14 cellular contexts compared by ENCODE assay signal in genomic region chr5:107092695-107093094, GRCh38.
"Had no signal": no experiment of that assay in that cellular context is flagged by ENCODE, and none has a peak within 500 bp of the region (broad histone marks: within the 10 kb centered on the region; RNA-seq: fewer than 3 reads in every experiment).

No MANE protein-coding gene starts in this region.

- H3K27me3 Mint-ChIP-seq: activated CD8-positive, alpha-beta memory T cell treated with anti-CD3 and anti-CD28 coated beads, Interleukin-2, amount 10 ng/mL, durations not matched to agents 7 days and 5 days; activated naive CD8-positive, alpha-beta T cell treated with anti-CD3 and anti-CD28 coated beads for 36 hours; activated T-cell treated with anti-CD3 and anti-CD28 coated beads, Interleukin-2, amount 50 U/mL, for 24 hours had no signal

- DNase-seq: activated CD4-positive, alpha-beta T cell treated with anti-CD3 and anti-CD28 coated beads for 1 hour; activated CD4-positive, alpha-beta T cell treated with anti-CD3 and anti-CD28 coated beads, Interleukin-2, amount 50 U/mL, for 48 hours; activated CD8-positive, alpha-beta memory T cell treated with anti-CD3 and anti-CD28 coated beads, Interleukin-2, amount 10 ng/mL, durations not matched to agents 7 days and 5 days; activated gamma-delta T cell; activated naive CD8-positive, alpha-beta T cell treated with anti-CD3 and anti-CD28 coated beads for 36 hours; activated T-cell treated with anti-CD3 and anti-CD28 coated beads, Interleukin-2, amount 50 U/mL, for 24 hours; anterior cingulate cortex; immature natural killer cell; mucosa of descending colon; natural killer cell; right cardiac atrium; tibial artery had no signal

- H3K36me3 ChIP-seq: tibial artery had no signal

- H3K27me3 ChIP-seq: tibial artery had no signal

- H3K9me3 ChIP-seq: mucosa of descending colon had no signal

- H3K27ac Mint-ChIP-seq: activated CD8-positive, alpha-beta memory T cell treated with anti-CD3 and anti-CD28 coated beads, Interleukin-2, amount 10 ng/mL, durations not matched to agents 7 days and 5 days; activated naive CD8-positive, alpha-beta T cell treated with anti-CD3 and anti-CD28 coated beads for 36 hours; activated T-cell treated with anti-CD3 and anti-CD28 coated beads, Interleukin-2, amount 50 U/mL, for 24 hours; immature natural killer cell; natural killer cell; stimulated activated effector memory CD8-positive, alpha-beta T cell treated with anti-CD3 and anti-CD28 coated beads, Interleukin-12 subunit alpha, Interleukin-12 subunit beta, amount 100 ng/mL, for 72 hours had no signal

- H3K4me3 ChIP-seq: mucosa of descending colon, smooth muscle cell, tibial artery had no signal

- H3K36me3 Mint-ChIP-seq: activated CD8-positive, alpha-beta memory T cell treated with anti-CD3 and anti-CD28 coated beads, Interleukin-2, amount 10 ng/mL, durations not matched to agents 7 days and 5 days; activated naive CD8-positive, alpha-beta T cell treated with anti-CD3 and anti-CD28 coated beads for 36 hours; immature natural killer cell; natural killer cell; stimulated activated effector memory CD8-positive, alpha-beta T cell treated with anti-CD3 and anti-CD28 coated beads, Interleukin-12 subunit alpha, Interleukin-12 subunit beta, amount 100 ng/mL, for 72 hours had no signal

- ATAC-seq: activated CD8-positive, alpha-beta memory T cell treated with anti-CD3 and anti-CD28 coated beads, Interleukin-2, amount 10 ng/mL, durations not matched to agents 7 days and 5 days; mucosa of descending colon; natural killer cell; right cardiac atrium; stimulated activated effector memory CD8-positive, alpha-beta T cell treated with anti-CD3 and anti-CD28 coated beads, Interleukin-12 subunit alpha, Interleukin-12 subunit beta, amount 100 ng/mL, for 72 hours had no signal

- H3K27ac ChIP-seq: tibial artery had no signal

- H3K4me1 Mint-ChIP-seq: activated CD8-positive, alpha-beta memory T cell treated with anti-CD3 and anti-CD28 coated beads, Interleukin-2, amount 10 ng/mL, durations not matched to agents 7 days and 5 days; activated naive CD8-positive, alpha-beta T cell treated with anti-CD3 and anti-CD28 coated beads for 36 hours; immature natural killer cell; natural killer cell; stimulated activated effector memory CD8-positive, alpha-beta T cell treated with anti-CD3 and anti-CD28 coated beads, Interleukin-12 subunit alpha, Interleukin-12 subunit beta, amount 100 ng/mL, for 72 hours had no signal

- H3K4me3 Mint-ChIP-seq: activated CD8-positive, alpha-beta memory T cell treated with anti-CD3 and anti-CD28 coated beads, Interleukin-2, amount 10 ng/mL, durations not matched to agents 7 days and 5 days; activated naive CD8-positive, alpha-beta T cell treated with anti-CD3 and anti-CD28 coated beads for 36 hours; activated T-cell treated with anti-CD3 and anti-CD28 coated beads, Interleukin-2, amount 50 U/mL, for 24 hours; immature natural killer cell; natural killer cell; stimulated activated effector memory CD8-positive, alpha-beta T cell treated with anti-CD3 and anti-CD28 coated beads, Interleukin-12 subunit alpha, Interleukin-12 subunit beta, amount 100 ng/mL, for 72 hours had no signal

- H3K9me3 Mint-ChIP-seq: natural killer cell; stimulated activated effector memory CD8-positive, alpha-beta T cell treated with anti-CD3 and anti-CD28 coated beads, Interleukin-12 subunit alpha, Interleukin-12 subunit beta, amount 100 ng/mL, for 72 hours had no signal
